11 cellular contexts compared by ENCODE assay signal in genomic region chr9:133619791-133620190, GRCh38. TPM values are rescaled to one million over a fixed set of nuclear protein-coding genes. Genes with fewer than 3 reads are reported as not detected.
DNase-seq lines count a peak whose midpoint lies in the region; ATAC-seq, FAIRE-seq and TF ChIP-seq lines count a peak whose summit lies in the region.
"Had no signal": no experiment of that assay in that cellular context is flagged by ENCODE, and none has a peak within 500 bp of the region (broad histone marks: within the 10 kb centered on the region; RNA-seq: fewer than 3 reads in every experiment).

No MANE protein-coding gene starts in this region.

- no peaks in the 10 kb centered on the region for H3K79me2 ChIP-seq in GM12878 (ENCODE audit: control insufficient read depth, insufficient read depth, low read length)

- peak overlapping the region; percentile 17; the same call in 1 of the 2 replicates for H3K4me2 ChIP-seq in GM12878 (ENCODE audit: control insufficient read depth, insufficient read depth)

- ATAC-seq in GM12878 (peak; percentile 60; the same call in 2 of the 3 replicates), HG02588 (IDR thresholded peaks at IDR 0.05; ENCODE audit: unreplicated experiment) (no peak)

- WGBS in GM12878 (ENCODE audit: insufficient coverage, insufficient replicate concordance, low lambda C conversion rate, missing lambda C conversion rate) = under 1% methylated on average over 8 of the region's 8 CpGs

- H2AFZ ChIP-seq in GM12878 (ENCODE audit: control insufficient read depth, low read depth, low read length) = no peak overlapping the region

- H3K36me3 ChIP-seq in GM12878 (ENCODE audit: control insufficient read depth in 2 of 2, insufficient read depth in 2 of 2, low read length in 1 of 2) = no peaks in the 10 kb centered on the region
- H3K36me3 ChIP-seq: neutrophil, SJSA1 had no signal

- SMC1A ChIA-PET in GM12878 (lab: Charles Lee; ENCODE audit: uncharacterized antibody, unreplicated experiment) = no interaction called here

- H3K4me3 ChIP-seq in GM12878 = no peak overlapping the region
- H3K4me3 ChIP-seq: SJSA1 had no signal

- TF ChIP-seq CTCF in GM12878 (IDR thresholded peaks at IDR 0.05 in 2 of 3, conservative IDR thresholded peaks at IDR 0.05 in 1 of 3; ENCODE audit: control insufficient read depth in 2 of 3, extremely low read depth in 1 of 3, insufficient read depth in 1 of 3, low read depth in 3 of 3, low read length in 3 of 3) = no peak

- peaks cover 0 to 3% of the 10 kb centered on the region in 2 experiments; a peak in 3 of 4 replicates for H3K27me3 ChIP-seq in GM12878 (replicated peaks in 1 of 2; ENCODE audit: control insufficient read depth in 2 of 2, insufficient read depth in 2 of 2, low read length in 1 of 2)

- no peaks in the 10 kb centered on the region; the same call in 2 of the 3 replicates for H3K9me3 ChIP-seq in GM12878 (replicated peaks; ENCODE audit: control insufficient read depth, insufficient read depth, low read length)
- H3K9me3 ChIP-seq: neutrophil, SJSA1 had no signal

- no peak for TF ChIP-seq POLR2A in GM12878 (IDR thresholded peaks at IDR 0.05; ENCODE audit: low read depth, low read length)

- peak; percentile 53 for DNase-seq in GM19238 (ENCODE audit: insufficient read length, low spot score)
- DNase-seq in T-helper 9 cell = peak; percentile 36
- no peak for DNase-seq in GM12878 (ENCODE audit: low read depth, low spot score)
- peak in 2 of 3 experiments; percentile 40 to 56 for DNase-seq in stimulated activated CD4-positive, alpha-beta T cell treated with anti-CD3 and anti-CD28 coated beads, TNF-alpha, amount 100 ng/mL, for 4 hours (ENCODE audit: low read depth in 3 of 3)
- no peak for DNase-seq in DMS79 treated with DMSO at 0.1 percent for 48 hours (lab: John Stamatoyannopoulos, UW)
- no peak for DNase-seq in kidney glomerular epithelial cell (lab: John Stamatoyannopoulos, UW)
- DNase-seq in iPS-NIHi11 (ENCODE audit: low spot score) = no peak

- peak; percentile 78 for FAIRE-seq in GM12878 (lab: Jason Lieb, UNC)
- FAIRE-seq: endothelial cell of umbilical vein had no signal

- POLR2A ChIA-PET in GM12878 (lab: Charles Lee) = no interaction called here

- no peak for TF ChIP-seq RAD21 in GM12878 (IDR thresholded peaks at IDR 0.05; ENCODE audit: insufficient read depth, low read depth, low read length)

- no peaks in the 10 kb centered on the region for H4K20me1 ChIP-seq in GM12878 (ENCODE audit: control insufficient read depth, insufficient read depth)

- no peak overlapping the region for H3K27ac ChIP-seq in GM12878 (ENCODE audit: control insufficient read depth, insufficient read depth)
- H3K27ac ChIP-seq: neutrophil, SJSA1 had no signal

- CTCF ChIA-PET in GM12878 (lab: Yijun Ruan, JAX) = no interaction called here

- RAD21 ChIA-PET in GM12878 (lab: Charles Lee; ENCODE audit: unreplicated experiment) = no interaction called here

- in situ Hi-C loops in GM12878 (cut with MboI) = no loop called here

- BruUV-seq in GM12878 (replicated peaks; lab: Mats Ljungman, UMichigan) = no TSS peak

- H3K4me1 ChIP-seq in GM12878 (ENCODE audit: control insufficient read depth, insufficient read depth, low read length) = peaks cover 6% of the 10 kb centered on the region; the same call in 1 of the 2 replicates
- H3K4me1 ChIP-seq: SJSA1 had no signal

- no peak overlapping the region for H3K9ac ChIP-seq in GM12878 (ENCODE audit: control insufficient read depth, insufficient read depth, low read length)

- no peak for TF ChIP-seq EP300 in GM12878 (IDR thresholded peaks at IDR 0.05; ENCODE audit: borderline replicate concordance in 1 of 2, control insufficient read depth in 1 of 2, low read depth in 2 of 2, low read length in 2 of 2)

- intact Hi-C loops in GM12878 (cut with micrococcal nuclease; ENCODE audit: unreplicated experiment) = no loop called here

TF ChIP-seq in GM12878, 131 proteins besides CTCF, POLR2A, EP300 and RAD21 (continues in another document):
- TF ChIP-seq RUNX3 (IDR thresholded peaks at IDR 0.05; ENCODE audit: low read length) (0 out of 2 replicates have a peak, but pooled peaks have one; percentile 28), MYB (IDR thresholded peaks at IDR 0.05; ENCODE audit: borderline replicate concordance, low read depth, low read length) (no peak), HSF1 (IDR thresholded peaks at IDR 0.05; ENCODE audit: low read depth, low read length) (no peak), SMARCA5 (IDR thresholded peaks at IDR 0.05) (no peak), USF1 (IDR thresholded peaks at IDR 0.05; ENCODE audit: borderline replicate concordance, extremely low read length, insufficient read depth, low read depth, low read length) (no peak), SIN3A (IDR thresholded peaks at IDR 0.05; ENCODE audit: low read depth, low read length) (no peak), IKZF1 (conservative IDR thresholded peaks at IDR 0.05) (peak; percentile 56; the same call in 1 of the 2 replicates), POLR2AphosphoS5 (IDR thresholded peaks at IDR 0.05; ENCODE audit: low read length) (no peak), MXI1 (IDR thresholded peaks at IDR 0.05; ENCODE audit: low read depth, low read length) (no peak)

RNA-seq across cellular contexts. Expression of gene FAM163B, which starts 10.6 kb away (rescaled TPM):
- not detected in 2 replicates for total RNA-seq in GM12878 (2013; cell fraction: nucleolus; rRNA removed)
- total RNA-seq in GM12878 (2014; rRNA removed) = not detected in 2 replicates
- not detected in 2 replicates for total RNA-seq in GM12878 (2014; rRNA removed; fragmentation: Illumina TruSeq; extraction: Trizol)
- not detected in 2 replicates for total RNA-seq in GM12878 (2021)
- not detected for polyA plus RNA-seq in GM12878 (2011; ENCODE audit: low read depth)
- not detected in 2 replicates for polyA plus RNA-seq in GM12878 (2011; rRNA removed)
- polyA plus RNA-seq in GM12878 (2011; cell fraction: cytosol; rRNA removed) = not detected in 2 replicates
- 0.13 and 0.28 TPM in 2 replicates for polyA plus RNA-seq in GM12878 (2011; cell fraction: nucleus; rRNA removed)
- polyA plus RNA-seq in GM12878 (2012) = not detected in 2 replicates
- polyA plus RNA-seq in GM12878 (2014; fragmentation: Illumina TruSeq; extraction: Trizol) = not detected in 2 replicates
- polyA plus RNA-seq in GM12878 (2014; fragmentation: Nextera tagmentation; extraction: Ambion mirVana) = not detected
- not detected in 2 replicates for polyA plus RNA-seq in GM12878 (2014; rRNA removed)
- polyA plus RNA-seq in GM12878 (2016; fragmentation: Nextera tagmentation; extraction: Ambion mirVana) = not detected
- not detected in 2 replicates for polyA minus RNA-seq in GM12878 (2011; rRNA and poly(A)+ RNA removed)
- polyA minus RNA-seq in GM12878 (2011; cell fraction: cytosol; rRNA and poly(A)+ RNA removed) = not detected in 2 replicates
- 0.36 TPM in 1 of 2 replicates, not detected in the other for polyA minus RNA-seq in GM12878 (2011; cell fraction: nucleus; rRNA and poly(A)+ RNA removed)
- total RNA-seq: endothelial cell of umbilical vein, SJSA1 had no signal
- polyA plus RNA-seq: endothelial cell of umbilical vein had no signal

RNA-seq across cellular contexts. Expression of gene DBH, which starts 16.4 kb away (rescaled TPM):
- not detected in 2 replicates for total RNA-seq in GM12878 (2013; cell fraction: nucleolus; rRNA removed)
- 0.05 TPM in 1 of 2 replicates, not detected in the other for total RNA-seq in GM12878 (2014; rRNA removed)
- total RNA-seq in GM12878 (2014; rRNA removed; fragmentation: Illumina TruSeq; extraction: Trizol) = not detected in 2 replicates
- not detected in 2 replicates for total RNA-seq in GM12878 (2021)
- not detected for polyA plus RNA-seq in GM12878 (2011; ENCODE audit: low read depth)
- not detected in 2 replicates for polyA plus RNA-seq in GM12878 (2011; rRNA removed)
- not detected in 2 replicates for polyA plus RNA-seq in GM12878 (2011; cell fraction: cytosol; rRNA removed)
- polyA plus RNA-seq in GM12878 (2011; cell fraction: nucleus; rRNA removed) = not detected in 2 replicates
- polyA plus RNA-seq in GM12878 (2012) = 0.04 and 0.06 TPM in 2 replicates
- polyA plus RNA-seq in GM12878 (2014; fragmentation: Illumina TruSeq; extraction: Trizol) = not detected in 2 replicates
- not detected for polyA plus RNA-seq in GM12878 (2014; fragmentation: Nextera tagmentation; extraction: Ambion mirVana)
- polyA plus RNA-seq in GM12878 (2014; rRNA removed) = not detected in 2 replicates
- polyA plus RNA-seq in GM12878 (2016; fragmentation: Nextera tagmentation; extraction: Ambion mirVana) = not detected
- not detected in 2 replicates for polyA minus RNA-seq in GM12878 (2011; rRNA and poly(A)+ RNA removed)
- polyA minus RNA-seq in GM12878 (2011; cell fraction: cytosol; rRNA and poly(A)+ RNA removed) = not detected in 2 replicates
- polyA minus RNA-seq in GM12878 (2011; cell fraction: nucleus; rRNA and poly(A)+ RNA removed) = not detected in 2 replicates
- total RNA-seq: endothelial cell of umbilical vein, SJSA1 had no signal
- polyA plus RNA-seq: endothelial cell of umbilical vein had no signal

Comparison
In these comparisons a context has a peak if more than half of its experiments do, and no peak if none do; other contexts are left out.
1. DNase-seq: peak in GM19238 (single experiment), T-helper 9 cell (single experiment) and stimulated activated CD4-positive, alpha-beta T cell treated with anti-CD3 and anti-CD28 coated beads, TNF-alpha, amount 100 ng/mL, for 4 hours (2 of 3); none in GM12878 (single experiment), DMS79 treated with DMSO at 0.1 percent for 48 hours (single experiment), kidney glomerular epithelial cell (single experiment) and iPS-NIHi11 (single experiment).